ENCODE assay signal across 21 cellular contexts in the genomic region with DNA sequence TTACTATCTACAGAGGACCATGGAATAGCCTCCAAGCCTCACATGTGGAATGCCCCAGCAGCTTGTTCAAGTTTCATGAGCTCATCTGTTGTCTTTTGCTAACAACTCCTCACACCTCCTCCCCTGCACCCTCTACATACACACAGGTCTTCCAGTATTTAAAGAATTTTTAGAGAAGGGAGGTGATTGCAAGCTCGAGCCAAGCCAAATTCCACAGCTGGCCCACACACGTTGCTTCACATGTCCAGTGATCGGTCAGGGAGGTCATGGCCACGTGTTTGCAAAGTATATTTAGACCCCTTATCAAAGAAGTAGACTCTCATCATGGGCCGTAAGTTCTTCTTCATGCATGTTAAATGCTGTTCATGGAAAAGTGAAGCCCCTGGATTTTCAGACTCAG.
"Had no signal": no experiment of that assay in that cellular context is flagged by ENCODE, and none has a peak within 500 bp of the region (broad histone marks: within the 10 kb centered on the region; RNA-seq: fewer than 3 reads in every experiment).

No MANE protein-coding gene starts in this region.

- DNase-seq: activated CD4-positive, alpha-beta memory T cell treated with anti-CD3 and anti-CD28 coated beads for 36 hours; activated CD4-positive, alpha-beta T cell treated with anti-CD3 and anti-CD28 coated beads, Interleukin-2, amount 10 ng/mL, durations not matched to agents 7 days and 5 days; activated CD4-positive, CD25-positive, alpha-beta regulatory T cell; activated gamma-delta T cell; activated naive CD4-positive, alpha-beta T cell treated with anti-CD3 and anti-CD28 coated beads, Interleukin-2, amount 10 ng/mL, durations not matched to agents 7 days and 5 days; activated naive CD8-positive, alpha-beta T cell treated with anti-CD3 and anti-CD28 coated beads for 36 hours; activated T-cell treated with anti-CD3 and anti-CD28 coated beads for 4 hours; activated T-cell treated with anti-CD3 and anti-CD28 coated beads, Interleukin-2, amount 50 U/mL, for 48 hours; MG63; MV-4-11; NCI-H1105; NCI-H1436 treated with DMSO at 0.1 percent for 48 hours; NCI-H187 treated with DMSO at 0.1 percent for 48 hours; NCI-H2081 treated with DMSO at 0.1 percent for 48 hours; NCI-H446; NCI-H524; SIG-M5; SK-N-SH; T-helper 1 cell had no signal

- H3K4me1 Mint-ChIP-seq: activated CD4-positive, alpha-beta T cell treated with anti-CD3 and anti-CD28 coated beads, Interleukin-2, amount 10 ng/mL, durations not matched to agents 7 days and 5 days; activated naive CD4-positive, alpha-beta T cell treated with anti-CD3 and anti-CD28 coated beads, Interleukin-2, amount 10 ng/mL, durations not matched to agents 7 days and 5 days; activated naive CD8-positive, alpha-beta T cell treated with anti-CD3 and anti-CD28 coated beads for 36 hours; activated T-helper 17 cell treated with anti-CD3 and anti-CD28 coated beads, Interleukin-2, amount 50 U/mL, for 72 hours had no signal

- H3K9ac ChIP-seq: SK-N-SH had no signal

- H3K36me3 Mint-ChIP-seq: activated CD4-positive, alpha-beta memory T cell treated with anti-CD3 and anti-CD28 coated beads for 36 hours; activated naive CD4-positive, alpha-beta T cell treated with anti-CD3 and anti-CD28 coated beads, Interleukin-2, amount 10 ng/mL, durations not matched to agents 7 days and 5 days; activated naive CD8-positive, alpha-beta T cell treated with anti-CD3 and anti-CD28 coated beads for 36 hours had no signal

- H3K4me3 ChIP-seq: MG63 had no signal

- H3K9me3 ChIP-seq: MG63, SK-N-SH had no signal

- H3K36me3 ChIP-seq: MG63 had no signal

- H3K4me2 ChIP-seq: SK-N-SH had no signal

- H3K27ac ChIP-seq: VCaP had no signal

- H3K9me3 Mint-ChIP-seq: activated CD4-positive, alpha-beta memory T cell treated with anti-CD3 and anti-CD28 coated beads for 36 hours; activated CD4-positive, alpha-beta T cell treated with anti-CD3 and anti-CD28 coated beads, Interleukin-2, amount 10 ng/mL, durations not matched to agents 7 days and 5 days; activated naive CD4-positive, alpha-beta T cell treated with anti-CD3 and anti-CD28 coated beads, Interleukin-2, amount 10 ng/mL, durations not matched to agents 7 days and 5 days had no signal

- ATAC-seq: activated T-helper 17 cell treated with anti-CD3 and anti-CD28 coated beads, Interleukin-2, amount 50 U/mL, for 72 hours had no signal

- H3K4me3 Mint-ChIP-seq: activated CD4-positive, alpha-beta memory T cell treated with anti-CD3 and anti-CD28 coated beads for 36 hours; activated CD4-positive, alpha-beta T cell treated with anti-CD3 and anti-CD28 coated beads, Interleukin-2, amount 10 ng/mL, durations not matched to agents 7 days and 5 days; activated naive CD4-positive, alpha-beta T cell treated with anti-CD3 and anti-CD28 coated beads, Interleukin-2, amount 10 ng/mL, durations not matched to agents 7 days and 5 days; activated naive CD8-positive, alpha-beta T cell treated with anti-CD3 and anti-CD28 coated beads for 36 hours; activated T-helper 17 cell treated with anti-CD3 and anti-CD28 coated beads, Interleukin-2, amount 50 U/mL, for 72 hours had no signal

- H3K27me3 Mint-ChIP-seq: activated CD4-positive, alpha-beta memory T cell treated with anti-CD3 and anti-CD28 coated beads for 36 hours; activated CD4-positive, alpha-beta T cell treated with anti-CD3 and anti-CD28 coated beads, Interleukin-2, amount 10 ng/mL, durations not matched to agents 7 days and 5 days; activated naive CD4-positive, alpha-beta T cell treated with anti-CD3 and anti-CD28 coated beads, Interleukin-2, amount 10 ng/mL, durations not matched to agents 7 days and 5 days; activated T-helper 17 cell treated with anti-CD3 and anti-CD28 coated beads, Interleukin-2, amount 50 U/mL, for 72 hours had no signal

- H3K27ac Mint-ChIP-seq: activated CD4-positive, alpha-beta memory T cell treated with anti-CD3 and anti-CD28 coated beads for 36 hours; activated CD4-positive, alpha-beta T cell treated with anti-CD3 and anti-CD28 coated beads, Interleukin-2, amount 10 ng/mL, durations not matched to agents 7 days and 5 days; activated naive CD4-positive, alpha-beta T cell treated with anti-CD3 and anti-CD28 coated beads, Interleukin-2, amount 10 ng/mL, durations not matched to agents 7 days and 5 days; activated naive CD8-positive, alpha-beta T cell treated with anti-CD3 and anti-CD28 coated beads for 36 hours; activated T-helper 17 cell treated with anti-CD3 and anti-CD28 coated beads, Interleukin-2, amount 50 U/mL, for 72 hours had no signal

- H3K27me3 ChIP-seq: MG63 had no signal
